20 cellular contexts compared by ENCODE assay signal in the genomic region with DNA sequence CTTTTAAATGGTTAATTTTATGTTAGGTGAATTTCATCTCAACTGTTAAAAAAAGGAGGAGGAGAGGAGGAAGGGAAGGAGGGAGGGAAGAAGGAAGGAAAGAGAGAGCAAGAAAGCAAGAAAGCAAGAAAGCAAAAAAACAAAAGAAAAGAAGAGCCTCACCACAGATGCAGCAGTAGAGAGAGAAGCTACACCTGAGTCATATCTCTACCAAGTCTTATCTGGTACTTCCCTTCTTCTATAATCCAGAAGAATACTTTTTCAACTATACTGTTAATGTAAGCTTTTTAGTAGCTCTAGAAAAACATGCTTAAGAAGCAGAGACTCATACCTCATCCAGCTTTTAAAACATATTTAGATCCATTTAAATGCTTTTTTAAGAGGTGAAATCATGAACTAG. TPM values are rescaled to one million over a fixed set of nuclear protein-coding genes. Genes with fewer than 3 reads are reported as not detected.
DNase-seq lines count a peak whose midpoint lies in the region; ATAC-seq and TF ChIP-seq lines count a peak whose summit lies in the region.
"Had no signal": no experiment of that assay in that cellular context is flagged by ENCODE, and none has a peak within 500 bp of the region (broad histone marks: within the 10 kb centered on the region; RNA-seq: fewer than 3 reads in every experiment).

No MANE protein-coding gene starts in this region.

- H3K27me3 ChIP-seq in left ventricle myocardium inferior (ENCODE audit: low read depth) (no peaks in the 10 kb centered on the region), mammary epithelial cell (ENCODE audit: insufficient read depth, low read length) (no peaks in the 10 kb centered on the region)

- peaks cover 1% of the 10 kb centered on the region for H3K4me1 ChIP-seq in left ventricle myocardium inferior
- no peaks in the 10 kb centered on the region for H3K4me1 ChIP-seq in mammary epithelial cell (ENCODE audit: insufficient read depth, low read length)

- H3K4me3 ChIP-seq in left ventricle myocardium inferior (no peak overlapping the region), mammary epithelial cell (replicated peaks in 1 of 3; ENCODE audit: insufficient read depth in 1 of 3, low read depth in 2 of 3, low read length in 3 of 3) (no peak overlapping the region)

- CTCF ChIA-PET in activated CD4-positive, alpha-beta T cell treated with anti-CD3 and anti-CD28 coated beads for 36 hours (lab: Charles Lee): interaction anchor here (0.6 to 2.4 kb wide), 4 partner anchors 8 to 86 kb away, joined by 3 to 14 read pairs (median 8); no protein-coding TSS in a partner anchor
- CTCF ChIA-PET in activated CD4-positive, alpha-beta T cell treated with anti-CD3 and anti-CD28 coated beads, Interleukin-2, amount 10 ng/mL, durations not matched to agents 7 days and 5 days (lab: Charles Lee): interaction anchor here (0.9 to 2.0 kb wide), 9 partner anchors 8 to 249 kb away, joined by 3 to 14 read pairs (median 3); no protein-coding TSS in a partner anchor
- CTCF ChIA-PET in mammary epithelial cell (lab: Charles Lee; ENCODE audit: low non-redundant PET): no interaction called here

- H3K4me3 Mint-ChIP-seq in activated CD4-positive, alpha-beta T cell treated with anti-CD3 and anti-CD28 coated beads for 36 hours: no peak overlapping the region
- no peak overlapping the region for H3K4me3 Mint-ChIP-seq in activated CD4-positive, alpha-beta T cell treated with anti-CD3 and anti-CD28 coated beads, Interleukin-2, amount 10 ng/mL, durations not matched to agents 7 days and 5 days

- dilution Hi-C loops in mammary epithelial cell (cut with HindIII; ENCODE audit: low sequenced_read_pairs): loop anchor here (5.0 kb wide), 1 partner anchor 96 kb away; no protein-coding TSS in a partner anchor

- POLR2A ChIA-PET in activated CD4-positive, alpha-beta T cell treated with anti-CD3 and anti-CD28 coated beads for 36 hours (lab: Charles Lee): interaction anchor here (0.6 kb wide), 1 partner anchor 14 kb away, joined by 5 read pairs; no protein-coding TSS in a partner anchor
- POLR2A ChIA-PET in activated CD4-positive, alpha-beta T cell treated with anti-CD3 and anti-CD28 coated beads, Interleukin-2, amount 10 ng/mL, durations not matched to agents 7 days and 5 days (lab: Charles Lee): interaction anchor here (0.6 kb wide), 1 partner anchor 13 kb away, joined by 3 read pairs; no protein-coding TSS in a partner anchor

- H3K9ac ChIP-seq in mammary epithelial cell (ENCODE audit: insufficient read depth, low read length): no peak overlapping the region

- H3K27me3 Mint-ChIP-seq in activated CD4-positive, alpha-beta T cell treated with anti-CD3 and anti-CD28 coated beads for 36 hours: peaks cover 6% of the 10 kb centered on the region
- peaks cover 1% of the 10 kb centered on the region for H3K27me3 Mint-ChIP-seq in activated CD4-positive, alpha-beta T cell treated with anti-CD3 and anti-CD28 coated beads, Interleukin-2, amount 10 ng/mL, durations not matched to agents 7 days and 5 days

- no peaks in the 10 kb centered on the region for H3K9me3 Mint-ChIP-seq in activated CD4-positive, alpha-beta T cell treated with anti-CD3 and anti-CD28 coated beads for 36 hours (ENCODE audit: low read depth)
- peaks cover 3% of the 10 kb centered on the region for H3K9me3 Mint-ChIP-seq in activated CD4-positive, alpha-beta T cell treated with anti-CD3 and anti-CD28 coated beads, Interleukin-2, amount 10 ng/mL, durations not matched to agents 7 days and 5 days

- H3K4me2 ChIP-seq in mammary epithelial cell (ENCODE audit: insufficient read depth, low read depth, low read length): no peak overlapping the region

- no peaks in the 10 kb centered on the region for H4K20me1 ChIP-seq in mammary epithelial cell (ENCODE audit: insufficient read depth, low read length)

- TF ChIP-seq CTCF in left ventricle myocardium inferior (IDR thresholded peaks at IDR 0.05; ENCODE audit: borderline replicate concordance) (no peak), mammary epithelial cell (conservative IDR thresholded peaks at IDR 0.05 in 1 of 2, IDR thresholded peaks at IDR 0.05 in 1 of 2; ENCODE audit: extremely low read depth in 1 of 2, insufficient read depth in 1 of 2, low read depth in 1 of 2, low read length in 2 of 2) (no peak)

- no peaks in the 10 kb centered on the region for H3K79me2 ChIP-seq in mammary epithelial cell (ENCODE audit: insufficient read depth, low read length)

- no TSS peak for BruUV-seq in mammary epithelial cell (replicated peaks; lab: Mats Ljungman, UMichigan)

- in situ Hi-C loops in mammary epithelial cell (cut with MboI; ENCODE audit: low sequenced_read_pairs in 2 of 2): loop anchor here in 1 of 2 donors (5.0 kb wide), 1 partner anchor 81 kb away; no protein-coding TSS in a partner anchor

- no peaks in the 10 kb centered on the region for H3K9me3 ChIP-seq in left ventricle myocardium inferior (replicated peaks)
- no peaks in the 10 kb centered on the region for H3K9me3 ChIP-seq in mammary epithelial cell (replicated peaks; ENCODE audit: insufficient read depth, low read length)

- peaks cover 17% of the 10 kb centered on the region for H3K4me1 Mint-ChIP-seq in activated CD4-positive, alpha-beta T cell treated with anti-CD3 and anti-CD28 coated beads for 36 hours
- H3K4me1 Mint-ChIP-seq in activated CD4-positive, alpha-beta T cell treated with anti-CD3 and anti-CD28 coated beads, Interleukin-2, amount 10 ng/mL, durations not matched to agents 7 days and 5 days: peaks cover 31% of the 10 kb centered on the region

- ATAC-seq in activated CD4-positive, alpha-beta T cell treated with anti-CD3 and anti-CD28 coated beads for 36 hours: peak; percentile 69
- ATAC-seq in GM18502 (IDR thresholded peaks at IDR 0.05; ENCODE audit: poor library complexity, unreplicated experiment) (peak; percentile 74), HG03354 (IDR thresholded peaks at IDR 0.05; ENCODE audit: poor library complexity, severe bottlenecking, unreplicated experiment) (peak; percentile 50)
- ATAC-seq: PC-3 had no signal

- no peak overlapping the region for H2AFZ ChIP-seq in mammary epithelial cell (ENCODE audit: low read depth, low read length)

- intact Hi-C loops in activated CD4-positive, alpha-beta T cell treated with anti-CD3 and anti-CD28 coated beads for 36 hours (cut with DNase I, micrococcal nuclease): no loop called here
- intact Hi-C loops in left ventricle myocardium inferior (cut with micrococcal nuclease): no loop called here
- intact Hi-C loops in mammary epithelial cell (cut with micrococcal nuclease): no loop called here

- no peak overlapping the region for H3K27ac Mint-ChIP-seq in activated CD4-positive, alpha-beta T cell treated with anti-CD3 and anti-CD28 coated beads for 36 hours
- no peak overlapping the region for H3K27ac Mint-ChIP-seq in activated CD4-positive, alpha-beta T cell treated with anti-CD3 and anti-CD28 coated beads, Interleukin-2, amount 10 ng/mL, durations not matched to agents 7 days and 5 days

- no peak overlapping the region for H3K27ac ChIP-seq in left ventricle myocardium inferior (replicated peaks)
- no peak overlapping the region for H3K27ac ChIP-seq in mammary epithelial cell (ENCODE audit: insufficient read depth, low read depth, low read length)

- H3K36me3 ChIP-seq in left ventricle myocardium inferior: no peaks in the 10 kb centered on the region
- H3K36me3 ChIP-seq in mammary epithelial cell (ENCODE audit: insufficient read depth, low read length): no peaks in the 10 kb centered on the region

- H3K36me3 Mint-ChIP-seq in activated CD4-positive, alpha-beta T cell treated with anti-CD3 and anti-CD28 coated beads for 36 hours (ENCODE audit: low read depth): no peaks in the 10 kb centered on the region
- peaks cover 3% of the 10 kb centered on the region for H3K36me3 Mint-ChIP-seq in activated CD4-positive, alpha-beta T cell treated with anti-CD3 and anti-CD28 coated beads, Interleukin-2, amount 10 ng/mL, durations not matched to agents 7 days and 5 days (ENCODE audit: low read depth)

- no peak for DNase-seq in activated CD4-positive, alpha-beta T cell treated with anti-CD3 and anti-CD28 coated beads for 36 hours
- no peak for DNase-seq in activated CD4-positive, alpha-beta T cell treated with anti-CD3 and anti-CD28 coated beads, Interleukin-2, amount 10 ng/mL, durations not matched to agents 7 days and 5 days
- peak; percentile 41 for DNase-seq in amniotic epithelial cell (ENCODE audit: low read depth)
- no peak for DNase-seq in NCI-H510A treated with DMSO at 0.1 percent for 48 hours (lab: John Stamatoyannopoulos, UW)
- no peak for DNase-seq in left ventricle myocardium inferior
- no peak for DNase-seq in mammary epithelial cell
- DNase-seq: C1 segment of cervical spinal cord; COR-L47; DMS153; EL; Kasumi-1; NCI-H1436; NCI-H2029 treated with DMSO at 0.1 percent for 48 hours; NCI-H526 treated with DMSO at 0.1 percent for 48 hours; NK-92 treated with Interleukin-12 subunit alpha and Interleukin-12 subunit beta, amount 100 ng/mL, for 24 hours; PC-3 had no signal

RNA-seq across cellular contexts. Expression of gene IL26, which starts 5.6 kb away (rescaled TPM):
- 1 to 10 TPM in 1 of 2 experiments, under 1 TPM in 1; 0.56 to 1.1 TPM for total RNA-seq in activated CD4-positive, alpha-beta T cell treated with anti-CD3 and anti-CD28 coated beads for 36 hours
- total RNA-seq in activated CD4-positive, alpha-beta T cell treated with anti-CD3 and anti-CD28 coated beads, Interleukin-2, amount 10 ng/mL, durations not matched to agents 7 days and 5 days: under 1 TPM; 0.50 to 1.00 TPM
- not detected for total RNA-seq in left ventricle myocardium inferior
- total RNA-seq in mammary epithelial cell: not detected
- not detected for polyA plus RNA-seq in mammary epithelial cell
- not detected for polyA minus RNA-seq in mammary epithelial cell
- total RNA-seq: H1, PC-3, SK-MEL-5 had no signal
- polyA plus RNA-seq: H1 had no signal

RNA-seq across cellular contexts. Expression of gene IL22, which starts 22.2 kb away (rescaled TPM):
- total RNA-seq in activated CD4-positive, alpha-beta T cell treated with anti-CD3 and anti-CD28 coated beads for 36 hours: 1 to 10 TPM; 1.4 to 1.6 TPM
- under 1 TPM; 0.42 to 0.69 TPM for total RNA-seq in activated CD4-positive, alpha-beta T cell treated with anti-CD3 and anti-CD28 coated beads, Interleukin-2, amount 10 ng/mL, durations not matched to agents 7 days and 5 days
- total RNA-seq in left ventricle myocardium inferior (not detected), mammary epithelial cell (not detected)
- not detected for polyA plus RNA-seq in mammary epithelial cell
- not detected for polyA minus RNA-seq in mammary epithelial cell
- total RNA-seq: H1, PC-3, SK-MEL-5 had no signal
- polyA plus RNA-seq: H1 had no signal
